Comparison of ENCODE assay signal across 17 cellular contexts in the genomic region with DNA sequence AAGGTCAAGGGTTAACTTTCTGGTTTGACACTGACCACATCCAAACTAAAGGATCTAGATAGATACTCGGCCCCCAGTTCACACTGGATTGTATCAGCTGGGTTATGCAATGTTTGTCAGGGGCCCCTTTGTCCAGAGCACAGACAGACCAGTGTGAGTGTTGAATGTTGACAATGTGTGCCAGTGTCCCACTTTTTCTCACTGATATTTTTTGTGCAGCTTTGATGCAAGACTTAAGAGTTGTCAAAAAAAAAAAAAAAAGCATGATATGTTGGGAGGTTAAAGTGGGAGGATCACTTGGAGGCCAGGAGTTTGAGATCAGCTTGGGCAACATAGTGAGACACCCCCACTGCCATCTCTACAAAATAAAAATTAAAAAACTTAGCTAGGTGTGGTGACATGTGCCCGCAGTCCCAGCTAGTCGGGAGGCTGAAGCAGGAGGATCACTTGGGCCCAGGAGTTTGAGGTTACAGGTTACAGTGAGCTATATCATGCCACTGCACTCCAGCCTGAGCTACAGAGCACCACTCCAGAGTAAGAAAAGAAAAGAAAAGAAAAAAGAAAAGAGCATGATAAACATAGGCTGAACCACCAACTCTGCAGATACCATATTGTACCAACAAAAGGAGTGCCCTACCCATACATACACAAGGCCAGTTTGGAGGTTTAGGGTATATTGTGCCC.
"Had no signal": no experiment of that assay in that cellular context is flagged by ENCODE, and none has a peak within 500 bp of the region (broad histone marks: within the 10 kb centered on the region; RNA-seq: fewer than 3 reads in every experiment).

No MANE protein-coding gene starts in this region.

- H3K9me3 ChIP-seq: colonic mucosa, mucosa of descending colon, pancreas, transverse colon had no signal

- H3K36me3 ChIP-seq: colonic mucosa, pancreas, transverse colon had no signal

- H3K9me3 Mint-ChIP-seq: activated CD4-positive, alpha-beta T cell treated with anti-CD3 and anti-CD28 coated beads, Interleukin-2, amount 10 ng/mL, durations not matched to agents 24 days and 14 days; activated naive CD4-positive, alpha-beta T cell treated with anti-CD3 and anti-CD28 coated beads, Interleukin-2, amount 50 U/mL, for 72 hours; stimulated activated memory B cell treated with anti-CD40 and anti-IgM and Interleukin-4, amounts not matched to agents 10 μg/mL and 1 μg/mL and 100 μg/mL, for 72 hours had no signal

- H3K27ac ChIP-seq: colonic mucosa, pancreas, transverse colon had no signal

- H3K27me3 ChIP-seq: colonic mucosa, pancreas, transverse colon had no signal

- H3K36me3 Mint-ChIP-seq: activated naive CD4-positive, alpha-beta T cell treated with anti-CD3 and anti-CD28 coated beads, Interleukin-2, amount 50 U/mL, for 72 hours; naive thymus-derived CD4-positive, alpha-beta T cell; stimulated activated memory B cell treated with anti-CD40 and anti-IgM and Interleukin-4, amounts not matched to agents 10 μg/mL and 1 μg/mL and 100 μg/mL, for 72 hours had no signal

- H3K27ac Mint-ChIP-seq: activated CD4-positive, alpha-beta T cell treated with anti-CD3 and anti-CD28 coated beads, Interleukin-2, amount 10 ng/mL, durations not matched to agents 24 days and 14 days; activated CD8-positive, alpha-beta T cell treated with anti-CD3 and anti-CD28 coated beads, Interleukin-2, amount 10 ng/mL, durations not matched to agents 7 days and 5 days; activated naive CD4-positive, alpha-beta T cell treated with anti-CD3 and anti-CD28 coated beads, Interleukin-2, amount 50 U/mL, for 72 hours; naive thymus-derived CD4-positive, alpha-beta T cell; stimulated activated memory B cell treated with anti-CD40 and anti-IgM and Interleukin-4, amounts not matched to agents 10 μg/mL and 1 μg/mL and 100 μg/mL, for 72 hours had no signal

- H3K4me1 ChIP-seq: colonic mucosa, pancreas, transverse colon had no signal

- H3K4me3 ChIP-seq: colonic mucosa, mucosa of descending colon, pancreas, transverse colon had no signal

- DNase-seq: activated CD4-positive, alpha-beta T cell treated with anti-CD3 and anti-CD28 coated beads, Interleukin-2, amount 10 ng/mL, durations not matched to agents 24 days and 14 days; activated CD4-positive, CD25-positive, alpha-beta regulatory T cell; activated CD8-positive, alpha-beta memory T cell treated with anti-CD3 and anti-CD28 coated beads, Interleukin-2, amount 50 U/mL, for 4 hours; activated CD8-positive, alpha-beta T cell treated with anti-CD3 and anti-CD28 coated beads, Interleukin-2, amount 10 ng/mL, durations not matched to agents 7 days and 5 days; activated gamma-delta T cell; activated T-cell treated with anti-CD3 and anti-CD28 coated beads, Interleukin-2, amount 50 U/mL, for 48 hours; amniotic stem cell; colonic mucosa; mucosa of descending colon; naive thymus-derived CD4-positive, alpha-beta T cell; pancreas; stimulated activated CD4-positive, alpha-beta T cell treated with anti-CD3 and anti-CD28 coated beads, Interleukin-2, amount 100 ng/mL, for 48 hours; transverse colon had no signal

- H3K4me1 Mint-ChIP-seq: activated CD4-positive, alpha-beta T cell treated with anti-CD3 and anti-CD28 coated beads, Interleukin-2, amount 10 ng/mL, durations not matched to agents 24 days and 14 days had no signal

- ATAC-seq: activated CD8-positive, alpha-beta T cell treated with anti-CD3 and anti-CD28 coated beads, Interleukin-2, amount 10 ng/mL, durations not matched to agents 7 days and 5 days; activated naive CD4-positive, alpha-beta T cell treated with anti-CD3 and anti-CD28 coated beads, Interleukin-2, amount 50 U/mL, for 72 hours; esophagus mucosa; left lobe of liver; mucosa of descending colon; naive thymus-derived CD4-positive, alpha-beta T cell; pancreas had no signal

- H3K4me3 Mint-ChIP-seq: activated CD4-positive, alpha-beta T cell treated with anti-CD3 and anti-CD28 coated beads, Interleukin-2, amount 10 ng/mL, durations not matched to agents 24 days and 14 days; activated CD8-positive, alpha-beta T cell treated with anti-CD3 and anti-CD28 coated beads, Interleukin-2, amount 10 ng/mL, durations not matched to agents 7 days and 5 days; naive thymus-derived CD4-positive, alpha-beta T cell; stimulated activated memory B cell treated with anti-CD40 and anti-IgM and Interleukin-4, amounts not matched to agents 10 μg/mL and 1 μg/mL and 100 μg/mL, for 72 hours had no signal

- H3K27me3 Mint-ChIP-seq: activated CD4-positive, alpha-beta T cell treated with anti-CD3 and anti-CD28 coated beads, Interleukin-2, amount 10 ng/mL, durations not matched to agents 24 days and 14 days; stimulated activated memory B cell treated with anti-CD40 and anti-IgM and Interleukin-4, amounts not matched to agents 10 μg/mL and 1 μg/mL and 100 μg/mL, for 72 hours had no signal
